Comparison of ENCODE assay signal across 22 cellular contexts in the genomic region with DNA sequence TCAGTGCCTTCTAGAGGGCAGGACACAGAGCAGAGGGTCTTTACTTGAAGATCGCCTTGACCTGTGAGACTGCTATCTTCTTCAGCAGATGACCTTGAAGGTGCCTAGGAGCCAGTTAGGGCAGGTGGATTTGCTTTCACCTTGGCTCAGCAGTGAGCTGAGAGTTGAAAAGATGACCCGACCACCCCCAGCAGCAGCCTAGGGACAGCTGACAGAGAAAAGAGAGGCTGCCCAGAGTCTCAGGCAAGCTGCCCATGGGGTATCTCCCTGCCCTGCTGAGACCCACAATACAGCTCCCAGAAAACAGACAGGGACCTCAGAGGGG. TPM values are rescaled to one million over a fixed set of nuclear protein-coding genes. Genes with fewer than 3 reads are reported as not detected.
"Had no signal": no experiment of that assay in that cellular context is flagged by ENCODE, and none has a peak within 500 bp of the region (broad histone marks: within the 10 kb centered on the region; RNA-seq: fewer than 3 reads in every experiment).

No MANE protein-coding gene starts in this region.

- DNase-seq: activated B cell treated with CpG ODN at 0.5 μM for 24 hours; activated CD4-positive, alpha-beta memory T cell treated with anti-CD3 and anti-CD28 coated beads for 36 hours; activated CD4-positive, alpha-beta T cell treated with anti-CD3 and anti-CD28 coated beads, Interleukin-2, amount 10 ng/mL, durations not matched to agents 7 days and 5 days; activated gamma-delta T cell treated with Interleukin-2 at 50 U/mL for 16 hours; activated naive CD4-positive, alpha-beta T cell treated with anti-CD3 and anti-CD28 coated beads, Interleukin-2, amount 10 ng/mL, durations not matched to agents 7 days and 5 days; activated naive CD8-positive, alpha-beta T cell treated with anti-CD3 and anti-CD28 coated beads for 36 hours; activated T-cell treated with anti-CD3 and anti-CD28 coated beads, Interleukin-2, amount 50 U/mL, for 4 hours; brain microvascular endothelial cell; NCI-H1105 treated with DMSO at 0.1 percent for 48 hours; NCI-H1436 treated with DMSO at 0.1 percent for 48 hours; NCI-H187; NCI-H2081; NCI-H446; NCI-H524; Peyer's patch; SHP77; T-helper 17 cell; T-helper 9 cell had no signal

- H3K4me3 ChIP-seq: Peyer's patch had no signal

- H3K36me3 Mint-ChIP-seq: activated CD4-positive, alpha-beta memory T cell treated with anti-CD3 and anti-CD28 coated beads for 36 hours; activated naive CD4-positive, alpha-beta T cell treated with anti-CD3 and anti-CD28 coated beads, Interleukin-2, amount 10 ng/mL, durations not matched to agents 7 days and 5 days; activated naive CD8-positive, alpha-beta T cell treated with anti-CD3 and anti-CD28 coated beads for 36 hours had no signal

- H3K27me3 ChIP-seq: Peyer's patch had no signal

- H3K9me3 ChIP-seq: Peyer's patch had no signal

- H3K4me3 Mint-ChIP-seq: activated B cell treated with CpG ODN at 0.5 μM for 24 hours; activated CD4-positive, alpha-beta memory T cell treated with anti-CD3 and anti-CD28 coated beads for 36 hours; activated CD4-positive, alpha-beta T cell treated with anti-CD3 and anti-CD28 coated beads, Interleukin-2, amount 10 ng/mL, durations not matched to agents 7 days and 5 days; activated naive CD4-positive, alpha-beta T cell treated with anti-CD3 and anti-CD28 coated beads, Interleukin-2, amount 10 ng/mL, durations not matched to agents 7 days and 5 days; activated naive CD8-positive, alpha-beta T cell treated with anti-CD3 and anti-CD28 coated beads for 36 hours; activated T-cell treated with anti-CD3 and anti-CD28 coated beads, Interleukin-2, amount 50 U/mL, for 4 hours; T-helper 17 cell had no signal

- H3K9me3 Mint-ChIP-seq: activated CD4-positive, alpha-beta memory T cell treated with anti-CD3 and anti-CD28 coated beads for 36 hours; activated CD4-positive, alpha-beta T cell treated with anti-CD3 and anti-CD28 coated beads, Interleukin-2, amount 10 ng/mL, durations not matched to agents 7 days and 5 days; activated naive CD4-positive, alpha-beta T cell treated with anti-CD3 and anti-CD28 coated beads, Interleukin-2, amount 10 ng/mL, durations not matched to agents 7 days and 5 days; activated naive CD8-positive, alpha-beta T cell treated with anti-CD3 and anti-CD28 coated beads for 36 hours; activated T-cell treated with anti-CD3 and anti-CD28 coated beads, Interleukin-2, amount 50 U/mL, for 4 hours had no signal

- H3K27ac ChIP-seq: brain microvascular endothelial cell, Peyer's patch had no signal

- H3K4me1 Mint-ChIP-seq: activated B cell treated with CpG ODN at 0.5 μM for 24 hours had no signal

- H3K4me1 ChIP-seq: Peyer's patch had no signal

- H3K27ac Mint-ChIP-seq: activated B cell treated with CpG ODN at 0.5 μM for 24 hours; activated CD4-positive, alpha-beta memory T cell treated with anti-CD3 and anti-CD28 coated beads for 36 hours; activated CD4-positive, alpha-beta T cell treated with anti-CD3 and anti-CD28 coated beads, Interleukin-2, amount 10 ng/mL, durations not matched to agents 7 days and 5 days; activated naive CD4-positive, alpha-beta T cell treated with anti-CD3 and anti-CD28 coated beads, Interleukin-2, amount 10 ng/mL, durations not matched to agents 7 days and 5 days; activated naive CD8-positive, alpha-beta T cell treated with anti-CD3 and anti-CD28 coated beads for 36 hours; T-helper 17 cell had no signal

- H3K36me3 ChIP-seq: brain microvascular endothelial cell, Peyer's patch had no signal

- ATAC-seq: activated T-cell treated with anti-CD3 and anti-CD28 coated beads, Interleukin-2, amount 50 U/mL, for 4 hours; T-helper 17 cell had no signal

RNA-seq across cellular contexts. Expression of gene LTF, which starts 0.5 kb away (rescaled TPM):
- total RNA-seq: activated B cell treated with CpG ODN at 0.5 μM for 24 hours; activated CD4-positive, alpha-beta memory T cell treated with anti-CD3 and anti-CD28 coated beads for 36 hours; activated CD4-positive, alpha-beta T cell treated with anti-CD3 and anti-CD28 coated beads, Interleukin-2, amount 10 ng/mL, durations not matched to agents 7 days and 5 days; activated CD8-positive, alpha-beta memory T cell treated with anti-CD3 and anti-CD28 coated beads for 36 hours; activated naive CD8-positive, alpha-beta T cell treated with anti-CD3 and anti-CD28 coated beads for 36 hours; activated T-cell treated with anti-CD3 and anti-CD28 coated beads, Interleukin-2, amount 50 U/mL, for 4 hours; T-helper 17 cell had no signal

RNA-seq across cellular contexts. Expression of gene RTP3, which starts 32.6 kb away (rescaled TPM):
- total RNA-seq: activated B cell treated with CpG ODN at 0.5 μM for 24 hours; activated CD4-positive, alpha-beta memory T cell treated with anti-CD3 and anti-CD28 coated beads for 36 hours; activated CD4-positive, alpha-beta T cell treated with anti-CD3 and anti-CD28 coated beads, Interleukin-2, amount 10 ng/mL, durations not matched to agents 7 days and 5 days; activated CD8-positive, alpha-beta memory T cell treated with anti-CD3 and anti-CD28 coated beads for 36 hours; activated naive CD8-positive, alpha-beta T cell treated with anti-CD3 and anti-CD28 coated beads for 36 hours; activated T-cell treated with anti-CD3 and anti-CD28 coated beads, Interleukin-2, amount 50 U/mL, for 4 hours; cardiac septum; Peyer's patch; SK-MEL-5; T-helper 17 cell had no signal
- polyA plus RNA-seq: adipose tissue had no signal

RNA-seq across cellular contexts. Expression of gene CCRL2, which starts 58.1 kb away (rescaled TPM):
- total RNA-seq: SK-MEL-5 had no signal
